Comparison of ENCODE assay signal across 9 cellular contexts in the genomic region with DNA sequence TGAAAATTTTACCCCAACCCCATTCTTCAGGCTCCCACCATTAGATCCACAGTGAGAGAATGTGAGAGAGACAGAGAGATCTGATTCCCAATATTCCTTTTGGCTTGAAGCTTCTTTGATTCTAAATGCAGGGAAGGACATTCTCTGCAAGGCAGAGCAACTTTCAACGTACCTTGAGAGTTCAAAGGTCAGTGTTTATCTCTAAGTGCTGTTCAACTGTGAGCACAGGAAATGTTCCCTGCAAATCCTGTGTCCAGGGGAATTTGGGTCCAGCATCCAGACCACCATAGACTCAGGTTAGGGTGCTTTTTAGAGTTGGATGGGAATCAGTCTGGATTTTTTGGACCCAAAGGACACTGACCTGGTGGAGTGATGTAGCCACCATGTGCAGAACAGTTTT.
"Had no signal": no experiment of that assay in that cellular context is flagged by ENCODE, and none has a peak within 500 bp of the region (broad histone marks: within the 10 kb centered on the region; RNA-seq: fewer than 3 reads in every experiment).

No MANE protein-coding gene starts in this region.

- DNase-seq: GM23248, GOT3, H9, HCEC 1CT, KBM-7 had no signal

- H2AFZ ChIP-seq: GM23248 had no signal

- H3K27ac ChIP-seq: GM23248, HL-60, KMS-11 had no signal

- H3K4me3 ChIP-seq: GM23248 had no signal

- ATAC-seq: HepG2 had no signal

- H3K4me2 ChIP-seq: KMS-11 had no signal

- FAIRE-seq: H54, HepG2 had no signal

- H3K9ac ChIP-seq: GM23248, KMS-11 had no signal
